In the genomic region with DNA sequence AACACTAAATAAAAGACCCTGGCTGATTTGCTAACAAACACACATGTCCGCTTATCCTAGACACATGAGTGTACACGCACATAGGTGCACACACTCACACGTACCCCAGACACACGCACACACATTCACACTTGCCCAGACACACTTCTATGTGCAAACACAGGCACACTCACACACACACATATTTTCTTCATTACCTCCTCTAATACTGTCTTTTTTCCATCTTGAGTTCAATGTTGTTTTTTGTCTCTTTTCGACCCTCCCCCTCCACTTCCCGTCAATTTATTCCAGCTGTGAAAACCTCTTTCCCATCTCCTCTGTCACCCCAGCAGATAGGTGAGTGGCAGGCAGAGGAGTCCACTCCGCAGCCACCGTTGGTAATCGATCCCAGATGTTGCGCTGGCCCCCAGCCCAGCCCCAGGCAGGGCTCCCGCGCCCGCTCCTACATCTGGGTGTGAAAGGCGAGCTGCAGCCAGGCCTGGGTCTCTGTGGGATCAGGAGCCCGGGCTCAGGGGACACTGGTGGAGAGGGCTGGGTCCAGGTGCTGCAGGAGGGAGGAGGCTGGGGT, we compare ENCODE assay signal across 16 cellular contexts. TPM values are rescaled to one million over a fixed set of nuclear protein-coding genes. Genes with fewer than 3 reads are reported as not detected.
DNase-seq lines count a peak whose midpoint lies in the region; ATAC-seq and TF ChIP-seq lines count a peak whose summit lies in the region.
"Had no signal": no experiment of that assay in that cellular context is flagged by ENCODE, and none has a peak within 500 bp of the region (broad histone marks: within the 10 kb centered on the region; RNA-seq: fewer than 3 reads in every experiment).

No MANE protein-coding gene starts in this region.

- peak overlapping the region; percentile 30 to 67; a peak in 3 of 4 replicates for H3K27ac ChIP-seq in SK-N-SH (ENCODE audit: low read depth in 2 of 2, low read length in 1 of 2)
- H3K27ac ChIP-seq: thyroid gland had no signal

- H3K36me3 Mint-ChIP-seq in glutamatergic neuron (ENCODE audit: unreplicated experiment) (no peaks in the 10 kb centered on the region), type B pancreatic cell (no peaks in the 10 kb centered on the region)
- H3K36me3 Mint-ChIP-seq: natural killer cell, T-cell had no signal

- no peaks in the 10 kb centered on the region for H3K79me2 ChIP-seq in SK-N-SH (ENCODE audit: insufficient read depth)

- H3K27me3 Mint-ChIP-seq in glutamatergic neuron (ENCODE audit: unreplicated experiment) = peaks cover 12% of the 10 kb centered on the region
- H3K27me3 Mint-ChIP-seq in type B pancreatic cell = peaks cover 16% of the 10 kb centered on the region

- peak in 1 of 2 experiments; percentile 88; a peak in 3 of 4 replicates for TF ChIP-seq EP300 in SK-N-SH (IDR thresholded peaks at IDR 0.05; ENCODE audit: borderline replicate concordance in 1 of 2, low read depth in 1 of 2, low read length in 1 of 2)

- DNase-seq in Right ventricle myocardium inferior (ENCODE audit: missing footprints) (no peak), cardiac septum (ENCODE audit: low spot score) (no peak), SK-N-SH (peak; percentile 87), glutamatergic neuron (no peak), type B pancreatic cell (ENCODE audit: extremely low spot score, unreplicated experiment) (peak; percentile 83), middle frontal gyrus (ENCODE audit: extremely low spot score, low spot score) (no peak)
- DNase-seq: activated CD4-positive, alpha-beta T cell treated with anti-CD3 and anti-CD28 coated beads, Interleukin-2, amount 10 ng/mL, durations not matched to agents 24 days and 14 days; DND-41; left cardiac atrium; natural killer cell; NCI-H1930; T-cell; thyroid gland had no signal

- peaks cover 18 to 42% of the 10 kb centered on the region in 2 experiments; a peak in 3 of 4 replicates for H3K4me1 ChIP-seq in SK-N-SH (ENCODE audit: control insufficient read depth in 1 of 2, insufficient read depth in 2 of 2, low read depth in 1 of 2, low read length in 1 of 2)

- H3K27me3 ChIP-seq in SK-N-SH (ENCODE audit: insufficient read depth) = no peaks in the 10 kb centered on the region
- H3K27me3 ChIP-seq: thyroid gland had no signal

- peak overlapping the region; percentile 23; the same call in 1 of the 2 replicates for H2AFZ ChIP-seq in SK-N-SH (ENCODE audit: low read depth)

- no peak overlapping the region for H3K9ac ChIP-seq in SK-N-SH

- H4K20me1 ChIP-seq in SK-N-SH (ENCODE audit: insufficient read depth) = no peaks in the 10 kb centered on the region

- H3K4me3 Mint-ChIP-seq in glutamatergic neuron (ENCODE audit: unreplicated experiment) (peak overlapping the region; percentile 35), type B pancreatic cell (peak overlapping the region; percentile 60)
- H3K4me3 Mint-ChIP-seq: activated CD4-positive, alpha-beta T cell treated with anti-CD3 and anti-CD28 coated beads, Interleukin-2, amount 10 ng/mL, durations not matched to agents 24 days and 14 days; natural killer cell; T-cell had no signal

- H3K4me1 Mint-ChIP-seq in glutamatergic neuron (ENCODE audit: low read depth, unreplicated experiment) (peaks cover 40% of the 10 kb centered on the region), type B pancreatic cell (ENCODE audit: unreplicated experiment) (peaks cover 76% of the 10 kb centered on the region)
- H3K4me1 Mint-ChIP-seq: activated CD4-positive, alpha-beta T cell treated with anti-CD3 and anti-CD28 coated beads, Interleukin-2, amount 10 ng/mL, durations not matched to agents 24 days and 14 days; natural killer cell; T-cell had no signal

- CTCF ChIA-PET in SK-N-SH (lab: Yijun Ruan, JAX) = interaction anchor here (0.7 to 2.3 kb wide), 5 partner anchors 20 to 190 kb away, joined by 3 to 6 read pairs (median 3); no protein-coding TSS in a partner anchor

- no peak; the same call in 1 of the 2 replicates for TF ChIP-seq RAD21 in SK-N-SH (IDR thresholded peaks at IDR 0.05; ENCODE audit: low read length)

- H3K9me3 ChIP-seq in SK-N-SH = no peaks in the 10 kb centered on the region
- H3K9me3 ChIP-seq: thyroid gland had no signal

- H3K4me2 ChIP-seq in SK-N-SH = peak overlapping the region; percentile 65

- H3K27ac Mint-ChIP-seq in glutamatergic neuron (ENCODE audit: unreplicated experiment) (peak overlapping the region; percentile 60), type B pancreatic cell (peak overlapping the region; percentile 63)
- H3K27ac Mint-ChIP-seq: activated CD4-positive, alpha-beta T cell treated with anti-CD3 and anti-CD28 coated beads, Interleukin-2, amount 10 ng/mL, durations not matched to agents 24 days and 14 days; natural killer cell; T-cell had no signal

- peaks cover 10% of the 10 kb centered on the region for H3K9me3 Mint-ChIP-seq in glutamatergic neuron (ENCODE audit: unreplicated experiment)
- H3K9me3 Mint-ChIP-seq in type B pancreatic cell = no peaks in the 10 kb centered on the region
- H3K9me3 Mint-ChIP-seq: activated CD4-positive, alpha-beta T cell treated with anti-CD3 and anti-CD28 coated beads, Interleukin-2, amount 10 ng/mL, durations not matched to agents 24 days and 14 days; natural killer cell; T-cell had no signal

- TF ChIP-seq CTCF in SK-N-SH (IDR thresholded peaks at IDR 0.05) = no peak
- TF ChIP-seq CTCF in glutamatergic neuron (IDR thresholded peaks at IDR 0.05; ENCODE audit: partially characterized antibody, unreplicated experiment) = no peak
- no peak for TF ChIP-seq CTCF in type B pancreatic cell (conservative IDR thresholded peaks at IDR 0.05)

- intact Hi-C loops in Right ventricle myocardium inferior (cut with DNase I) (no loop called here), cardiac septum (cut with DNase I) (no loop called here)

- WGBS in SK-N-SH (ENCODE audit: low lambda C conversion rate) = 32% methylated on average over 15 of the region's 15 CpGs

- no peaks in the 10 kb centered on the region for H3F3A ChIP-seq in SK-N-SH (replicated peaks; ENCODE audit: insufficient read depth)

- no peaks in the 10 kb centered on the region for H3K36me3 ChIP-seq in SK-N-SH (replicated peaks in 1 of 2; ENCODE audit: control insufficient read depth in 1 of 2, insufficient read depth in 2 of 2, low read length in 1 of 2)
- H3K36me3 ChIP-seq: thyroid gland had no signal

- POLR2A ChIA-PET in SK-N-SH (lab: Yijun Ruan, JAX) = interaction anchor here (0.6 kb wide), 1 partner anchor 173 kb away, joined by 4 read pairs; no protein-coding TSS in a partner anchor

- ATAC-seq in Right ventricle myocardium inferior (peak; percentile 29), HG03432 (IDR thresholded peaks at IDR 0.05; ENCODE audit: unreplicated experiment) (no peak), HG03097 (IDR thresholded peaks at IDR 0.05; ENCODE audit: low FRiP score, unreplicated experiment) (no peak)
- ATAC-seq: natural killer cell, T-cell had no signal

- H3K9me2 ChIP-seq in SK-N-SH = no peaks in the 10 kb centered on the region

- H3K4me3 ChIP-seq in SK-N-SH (ENCODE audit: low read depth in 2 of 2, low read length in 1 of 2) = no peak overlapping the region
- H3K4me3 ChIP-seq: skin epidermis, thyroid gland had no signal

TF ChIP-seq in SK-N-SH, 30 proteins besides CTCF, POLR2A, EP300 and RAD21 (continues in another document):
- TF ChIP-seq MEF2A (IDR thresholded peaks at IDR 0.05; ENCODE audit: borderline replicate concordance, low read depth) (no peak), GATA2 (CRISPR knock-in tag; IDR thresholded peaks at IDR 0.05) (peak; percentile 51; the same call in 1 of the 2 replicates), FOXJ3 (CRISPR knock-in tag; IDR thresholded peaks at IDR 0.05) (peak; percentile 57), CHD2 (IDR thresholded peaks at IDR 0.05; ENCODE audit: low read length, partially characterized antibody) (peak; percentile 84), ELF1 (IDR thresholded peaks at IDR 0.05) (no peak), NFIC (IDR thresholded peaks at IDR 0.05; ENCODE audit: borderline replicate concordance) (peak; percentile 72), TCF12 (IDR thresholded peaks at IDR 0.05) (peak; percentile 95), RXRA (IDR thresholded peaks at IDR 0.05; ENCODE audit: borderline replicate concordance, low read depth) (no peak), RCOR1 (IDR thresholded peaks at IDR 0.05; ENCODE audit: low read length) (peak; percentile 66; the same call in 1 of the 2 replicates)
- TF ChIP-seq, protein P1, sequence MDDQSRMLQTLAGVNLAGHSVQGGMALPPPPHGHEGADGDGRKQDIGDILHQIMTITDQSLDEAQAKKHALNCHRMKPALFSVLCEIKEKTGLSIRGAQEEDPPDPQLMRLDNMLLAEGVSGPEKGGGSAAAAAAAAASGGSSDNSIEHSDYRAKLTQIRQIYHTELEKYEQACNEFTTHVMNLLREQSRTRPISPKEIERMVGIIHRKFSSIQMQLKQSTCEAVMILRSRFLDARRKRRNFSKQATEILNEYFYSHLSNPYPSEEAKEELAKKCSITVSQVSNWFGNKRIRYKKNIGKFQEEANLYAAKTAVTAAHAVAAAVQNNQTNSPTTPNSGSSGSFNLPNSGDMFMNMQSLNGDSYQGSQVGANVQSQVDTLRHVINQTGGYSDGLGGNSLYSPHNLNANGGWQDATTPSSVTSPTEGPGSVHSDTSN (IDR thresholded peaks at IDR 0.05) = peak; percentile 87
- TF ChIP-seq, protein P2, sequence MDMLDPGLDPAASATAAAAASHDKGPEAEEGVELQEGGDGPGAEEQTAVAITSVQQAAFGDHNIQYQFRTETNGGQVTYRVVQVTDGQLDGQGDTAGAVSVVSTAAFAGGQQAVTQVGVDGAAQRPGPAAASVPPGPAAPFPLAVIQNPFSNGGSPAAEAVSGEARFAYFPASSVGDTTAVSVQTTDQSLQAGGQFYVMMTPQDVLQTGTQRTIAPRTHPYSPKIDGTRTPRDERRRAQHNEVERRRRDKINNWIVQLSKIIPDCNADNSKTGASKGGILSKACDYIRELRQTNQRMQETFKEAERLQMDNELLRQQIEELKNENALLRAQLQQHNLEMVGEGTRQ (IDR thresholded peaks at IDR 0.05; ENCODE audit: borderline replicate concordance, low read depth, low read length) = no peak

RNA-seq across cellular contexts. Expression of a gene that starts 56.8 kb away (rescaled TPM):
- 13.9 TPM for total RNA-seq in Right ventricle myocardium inferior
- 20.3 TPM for total RNA-seq in cardiac septum
- 2.5 and 7.3 TPM in 2 replicates for polyA plus RNA-seq in SK-N-SH (2012; rRNA removed)
- 3.3 and 6.1 TPM in 2 replicates for polyA plus RNA-seq in SK-N-SH (2012; cell fraction: cytosol; rRNA removed)
- polyA plus RNA-seq in SK-N-SH (2012; cell fraction: nucleus; rRNA removed) = 10.6 and 13.5 TPM in 2 replicates
- 27.9 TPM for total RNA-seq in glutamatergic neuron (ENCODE audit: unreplicated experiment)
- 62.2 and 100 TPM in 2 replicates for total RNA-seq in type B pancreatic cell (ENCODE audit: low replicate concordance)

Comparison
In these comparisons a context has a peak if more than half of its experiments do, and no peak if none do; other contexts are left out.
1. DNase-seq: peak in SK-N-SH (single experiment) and type B pancreatic cell (single experiment); none in Right ventricle myocardium inferior (single experiment), cardiac septum (single experiment), glutamatergic neuron (single experiment) and middle frontal gyrus (single experiment).